Comparison of ENCODE assay signal across 23 cellular contexts in the genomic region with DNA sequence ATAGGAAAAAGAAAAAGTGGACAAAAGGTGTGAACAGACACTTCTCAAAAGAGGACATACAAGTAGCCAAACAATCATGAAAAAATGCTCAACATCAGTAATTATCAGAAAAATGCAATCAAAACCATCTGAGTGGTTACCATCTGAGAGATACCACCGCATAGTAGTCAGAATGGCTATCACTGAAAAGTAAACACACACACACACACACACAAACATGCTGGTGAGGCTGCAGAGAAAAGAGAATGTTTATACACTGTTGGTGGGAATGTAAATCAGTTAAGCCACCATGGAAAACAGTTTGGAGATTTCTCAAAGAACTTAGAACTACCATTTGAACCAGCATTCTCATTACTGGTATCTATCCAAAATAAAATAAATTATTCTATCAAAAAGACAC.
"Had no signal": no experiment of that assay in that cellular context is flagged by ENCODE, and none has a peak within 500 bp of the region (broad histone marks: within the 10 kb centered on the region; RNA-seq: fewer than 3 reads in every experiment).

No MANE protein-coding gene starts in this region.

- H3K27me3 ChIP-seq: adrenal gland, esophagus squamous epithelium, left lung, upper lobe of left lung had no signal

- H3K27ac ChIP-seq: adrenal gland, esophagus squamous epithelium, foreskin keratinocyte, left lung, spleen, thoracic aorta, upper lobe of left lung had no signal

- H3K9me3 Mint-ChIP-seq: activated T-cell treated with anti-CD3 and anti-CD28 coated beads, Interleukin-2, amount 50 U/mL, for 24 hours; activated T-helper 2 cell treated with anti-CD3 and anti-CD28 coated beads, Interferon-gamma antibody, Interleukin-2, Interleukin-4, amounts not matched to agents 10 μg/mL and 5 μg/mL and 100 μg/mL, durations not matched to agents 14 hours and 24 hours and 36 hours; natural killer cell had no signal

- H3K4me1 ChIP-seq: adrenal gland, esophagus squamous epithelium, foreskin keratinocyte, left lung, upper lobe of left lung had no signal

- H3K4me1 Mint-ChIP-seq: natural killer cell had no signal

- H3K4me3 ChIP-seq: adrenal gland, esophagus squamous epithelium, left lung, spleen, thoracic aorta, upper lobe of left lung had no signal

- H3K27me3 Mint-ChIP-seq: activated naive CD8-positive, alpha-beta T cell; activated T-cell treated with anti-CD3 and anti-CD28 coated beads, Interleukin-2, amount 50 U/mL, for 24 hours; progenitor cell of endocrine pancreas had no signal

- H3K36me3 Mint-ChIP-seq: activated naive CD8-positive, alpha-beta T cell; mesothelial cell of epicardium; natural killer cell had no signal

- H3K36me3 ChIP-seq: adrenal gland, esophagus squamous epithelium, left lung, spleen, thoracic aorta, upper lobe of left lung had no signal

- H3K4me3 Mint-ChIP-seq: activated naive CD8-positive, alpha-beta T cell; activated T-cell treated with anti-CD3 and anti-CD28 coated beads, Interleukin-2, amount 50 U/mL, for 24 hours; endodermal cell; mesothelial cell of epicardium; natural killer cell had no signal

- H3K9me3 ChIP-seq: adrenal gland, esophagus squamous epithelium, left lung, spleen, thoracic aorta, upper lobe of left lung had no signal

- H3K27ac Mint-ChIP-seq: activated naive CD8-positive, alpha-beta T cell; activated T-cell treated with anti-CD3 and anti-CD28 coated beads, Interleukin-2, amount 50 U/mL, for 24 hours; activated T-helper 2 cell treated with anti-CD3 and anti-CD28 coated beads, Interferon-gamma antibody, Interleukin-2, Interleukin-4, amounts not matched to agents 10 μg/mL and 5 μg/mL and 100 μg/mL, durations not matched to agents 14 hours and 24 hours and 36 hours; endodermal cell; mesothelial cell of epicardium; natural killer cell; progenitor cell of endocrine pancreas had no signal

- DNase-seq: activated CD4-positive, alpha-beta T cell treated with anti-CD3 and anti-CD28 coated beads for 1 hour; activated CD8-positive, alpha-beta memory T cell treated with anti-CD3 and anti-CD28 coated beads for 24 hours; activated CD8-positive, alpha-beta memory T cell treated with anti-CD3 and anti-CD28 coated beads, Interleukin-2, amount 50 U/mL, for 4 hours; activated naive CD4-positive, alpha-beta T cell; activated T-cell treated with anti-CD3 and anti-CD28 coated beads, Interleukin-2, amount 50 U/mL, for 24 hours; adrenal gland; cerebellar nuclear complex; cortex of kidney; endodermal cell; esophagus squamous epithelium; foreskin keratinocyte; left lung; natural killer cell; spleen; stimulated activated CD4-positive, alpha-beta T cell treated with anti-CD3 and anti-CD28 coated beads, Interleukin-4, amount 100 ng/mL, for 24 hours; stimulated activated naive CD4-positive, alpha-beta T cell treated with Interleukin-2 at 50 U/mL for 16 hours; T-helper 9 cell; upper lobe of left lung had no signal

- ATAC-seq: foreskin keratinocyte, left lung, natural killer cell had no signal
